11 cellular contexts compared by ENCODE assay signal in genomic region chr17:55432358-55433028, GRCh38. TPM values are rescaled to one million over a fixed set of nuclear protein-coding genes. Genes with fewer than 3 reads are reported as not detected.
A peak's percentile ranks its signal among the peaks of the same experiment; 100 is the strongest.
DNase-seq lines count a peak whose midpoint lies in the region; ATAC-seq and TF ChIP-seq lines count a peak whose summit lies in the region.
"Had no signal": no experiment of that assay in that cellular context is flagged by ENCODE, and none has a peak within 500 bp of the region (broad histone marks: within the 10 kb centered on the region; RNA-seq: fewer than 3 reads in every experiment).

No MANE protein-coding gene starts in this region.

- no peaks in the 10 kb centered on the region for H3K9me3 Mint-ChIP-seq in T-helper 1 cell treated with Interleukin-12 subunit alpha and Interleukin-12 subunit beta and Interleukin-4 antibody, amounts not matched to agents 30 μg/mL and 1 μg/mL, for 36 hours

- no peak for ATAC-seq in GM19397 (IDR thresholded peaks at IDR 0.05; ENCODE audit: unreplicated experiment)

- no peak for TF ChIP-seq POLR2A in sigmoid colon (IDR thresholded peaks at IDR 0.05)

- H3K4me1 ChIP-seq in duodenal mucosa (ENCODE audit: control insufficient read depth in 1 of 2, insufficient read depth in 2 of 2, low read length in 2 of 2) (peaks cover 27 to 35% of the 10 kb centered on the region in 2 donors), sigmoid colon (peaks cover 0 to 27% (median 20%) of the 10 kb centered on the region in 4 donors)

- H3K4me3 ChIP-seq in duodenal mucosa (ENCODE audit: low read depth in 1 of 2, low read length in 2 of 2) (no peak overlapping the region), sigmoid colon (no peak overlapping the region)
- H3K4me3 ChIP-seq: SJSA1 had no signal

- peaks cover 5% of the 10 kb centered on the region for H3K27me3 Mint-ChIP-seq in T-helper 1 cell treated with Interleukin-12 subunit alpha and Interleukin-12 subunit beta and Interleukin-4 antibody, amounts not matched to agents 30 μg/mL and 1 μg/mL, for 36 hours (ENCODE audit: low read depth)

- H3K4me3 Mint-ChIP-seq in T-helper 1 cell treated with Interleukin-12 subunit alpha and Interleukin-12 subunit beta and Interleukin-4 antibody, amounts not matched to agents 30 μg/mL and 1 μg/mL, for 36 hours: no peak overlapping the region

- intact Hi-C loops in sigmoid colon (cut with DNase I): loop anchor here (5.0 kb wide), 1 partner anchor 65 kb away; no protein-coding TSS in a partner anchor

- no peak overlapping the region for H3K9ac ChIP-seq in duodenal mucosa (ENCODE audit: low read depth in 1 of 2, low read length in 2 of 2)

- TF ChIP-seq CTCF in sigmoid colon (IDR thresholded peaks at IDR 0.05): no peak

- H3K27ac ChIP-seq in duodenal mucosa (ENCODE audit: low read depth, low read length) (peak overlapping the region; percentile 17), sigmoid colon (peak overlapping the region in 3 of 4 donors; percentile 63 to 74 (median 70))

- no peaks in the 10 kb centered on the region for H3K36me3 Mint-ChIP-seq in T-helper 1 cell treated with Interleukin-12 subunit alpha and Interleukin-12 subunit beta and Interleukin-4 antibody, amounts not matched to agents 30 μg/mL and 1 μg/mL, for 36 hours (ENCODE audit: low read depth)
- H3K36me3 Mint-ChIP-seq: naive B cell had no signal

- H3K36me3 ChIP-seq in duodenal mucosa (ENCODE audit: control insufficient read depth in 1 of 2, insufficient read depth in 2 of 2, low read length in 2 of 2) (no peaks in the 10 kb centered on the region), sigmoid colon (no peaks in the 10 kb centered on the region)
- H3K36me3 ChIP-seq: SJSA1 had no signal

- no peaks in the 10 kb centered on the region for H3K27me3 ChIP-seq in duodenal mucosa (ENCODE audit: control insufficient read depth in 1 of 2, insufficient read depth in 2 of 2, low read length in 2 of 2)
- H3K27me3 ChIP-seq in sigmoid colon: no peaks in the 10 kb centered on the region

- peak overlapping the region; percentile 27 for H3K27ac Mint-ChIP-seq in T-helper 1 cell treated with Interleukin-12 subunit alpha and Interleukin-12 subunit beta and Interleukin-4 antibody, amounts not matched to agents 30 μg/mL and 1 μg/mL, for 36 hours

- DNase-seq in T-helper 1 cell: no peak
- DNase-seq in OCI-M1 (lab: John Stamatoyannopoulos, UW): peak; percentile 36
- DNase-seq in sigmoid colon: no peak
- DNase-seq in NCI-H510A treated with DMSO at 0.1 percent for 48 hours (lab: John Stamatoyannopoulos, UW): no peak
- no peak for DNase-seq in dermis blood vessel endothelial cell
- DNase-seq: activated CD4-positive, alpha-beta T cell treated with anti-CD3 and anti-CD28 coated beads for 48 hours; naive B cell had no signal

- H3K9me3 ChIP-seq in duodenal mucosa (ENCODE audit: control insufficient read depth in 1 of 2, low read length in 2 of 2): no peaks in the 10 kb centered on the region
- no peaks in the 10 kb centered on the region for H3K9me3 ChIP-seq in sigmoid colon
- H3K9me3 ChIP-seq: SJSA1 had no signal

- no peak for TF ChIP-seq EP300 in sigmoid colon (IDR thresholded peaks at IDR 0.05)

- WGBS in sigmoid colon, 2 donors: 58 to 74% methylated on average over 4 of the region's 4 CpGs

- peaks cover 26% of the 10 kb centered on the region for H3K4me1 Mint-ChIP-seq in T-helper 1 cell treated with Interleukin-12 subunit alpha and Interleukin-12 subunit beta and Interleukin-4 antibody, amounts not matched to agents 30 μg/mL and 1 μg/mL, for 36 hours (ENCODE audit: low read depth)

RNA-seq across cellular contexts. Expression of gene MMD, which starts 10.9 kb away (rescaled TPM):
- total RNA-seq in sigmoid colon (10 to 100 TPM; 26.9 to 51.3 (median 34.6) TPM), dermis blood vessel endothelial cell (11.8 and 16.2 TPM in 2 replicates)
- 10 to 100 TPM; 12.0 to 17.8 (median 17.0) TPM for polyA plus RNA-seq in sigmoid colon
